ENCODE assay signal across 9 cellular contexts in the genomic region with DNA sequence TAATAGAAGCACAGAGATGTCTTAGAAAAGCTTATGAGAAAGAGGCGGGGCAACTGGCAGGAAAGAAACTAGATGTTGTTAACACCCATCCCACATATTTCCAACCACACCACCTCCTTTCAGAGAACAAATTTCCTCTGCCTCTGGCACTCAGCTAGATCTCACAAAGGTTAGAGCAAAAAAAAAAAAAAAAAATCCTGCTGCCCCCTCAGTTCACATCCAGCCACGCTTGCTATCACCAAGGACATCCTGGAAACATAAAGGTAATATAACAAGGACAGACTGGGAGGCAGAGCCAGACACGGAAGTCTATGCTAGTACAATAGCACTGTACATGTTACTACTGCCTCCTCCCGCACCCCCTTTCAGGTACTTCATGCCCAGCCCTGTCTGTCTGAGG.
A peak's percentile ranks its signal among the peaks of the same experiment; 100 is the strongest.
DNase-seq lines count a peak whose midpoint lies in the region; ATAC-seq and FAIRE-seq lines count a peak whose summit lies in the region.
"Had no signal": no experiment of that assay in that cellular context is flagged by ENCODE, and none has a peak within 500 bp of the region (broad histone marks: within the 10 kb centered on the region; RNA-seq: fewer than 3 reads in every experiment).

No MANE protein-coding gene starts in this region.

- peaks cover 45% of the 10 kb centered on the region for H3K4me1 Mint-ChIP-seq in activated CD4-positive, alpha-beta T cell treated with anti-CD3 and anti-CD28 coated beads, Interleukin-2, amount 10 ng/mL, durations not matched to agents 24 days and 14 days
- peaks cover 29% of the 10 kb centered on the region for H3K4me1 Mint-ChIP-seq in stimulated activated memory B cell treated with anti-CD40 and anti-IgM and Interleukin-4, amounts not matched to agents 10 μg/mL and 1 μg/mL and 100 μg/mL, for 72 hours

- H3K27me3 Mint-ChIP-seq in activated CD4-positive, alpha-beta T cell treated with anti-CD3 and anti-CD28 coated beads, Interleukin-2, amount 10 ng/mL, durations not matched to agents 24 days and 14 days: no peaks in the 10 kb centered on the region
- no peaks in the 10 kb centered on the region for H3K27me3 Mint-ChIP-seq in stimulated activated memory B cell treated with anti-CD40 and anti-IgM and Interleukin-4, amounts not matched to agents 10 μg/mL and 1 μg/mL and 100 μg/mL, for 72 hours

- H3K9me3 Mint-ChIP-seq in activated CD4-positive, alpha-beta T cell treated with anti-CD3 and anti-CD28 coated beads, Interleukin-2, amount 10 ng/mL, durations not matched to agents 24 days and 14 days: peaks cover 10% of the 10 kb centered on the region
- peaks cover 9% of the 10 kb centered on the region for H3K9me3 Mint-ChIP-seq in stimulated activated memory B cell treated with anti-CD40 and anti-IgM and Interleukin-4, amounts not matched to agents 10 μg/mL and 1 μg/mL and 100 μg/mL, for 72 hours

- peaks cover 13% of the 10 kb centered on the region for H3K36me3 Mint-ChIP-seq in activated CD4-positive, alpha-beta T cell treated with anti-CD3 and anti-CD28 coated beads, Interleukin-2, amount 10 ng/mL, durations not matched to agents 24 days and 14 days (ENCODE audit: low read depth)
- peaks cover 4% of the 10 kb centered on the region for H3K36me3 Mint-ChIP-seq in stimulated activated memory B cell treated with anti-CD40 and anti-IgM and Interleukin-4, amounts not matched to agents 10 μg/mL and 1 μg/mL and 100 μg/mL, for 72 hours

- FAIRE-seq in colon (lab: Jason Lieb, UNC): peak; percentile 94
- FAIRE-seq: TTC549 had no signal

- intact Hi-C loops in activated CD4-positive, alpha-beta T cell treated with anti-CD3 and anti-CD28 coated beads, Interleukin-2, amount 10 ng/mL, durations not matched to agents 24 days and 14 days (cut with micrococcal nuclease): loop anchor here (1.0 to 5.0 kb wide), 7 partner anchors 31 to 238 kb away; a partner anchor contains a TSS

- H3K4me3 Mint-ChIP-seq in activated CD4-positive, alpha-beta T cell treated with anti-CD3 and anti-CD28 coated beads, Interleukin-2, amount 10 ng/mL, durations not matched to agents 24 days and 14 days: peak overlapping the region; percentile 50
- H3K4me3 Mint-ChIP-seq in stimulated activated memory B cell treated with anti-CD40 and anti-IgM and Interleukin-4, amounts not matched to agents 10 μg/mL and 1 μg/mL and 100 μg/mL, for 72 hours: no peak overlapping the region

- DNase-seq in activated CD4-positive, alpha-beta T cell treated with anti-CD3 and anti-CD28 coated beads, Interleukin-2, amount 10 ng/mL, durations not matched to agents 24 days and 14 days: peak; percentile 78
- no peak for DNase-seq in cerebellar nuclear complex (lab: John Stamatoyannopoulos, UW)
- DNase-seq in cortex of kidney (lab: John Stamatoyannopoulos, UW): no peak
- no peak for DNase-seq in NAMALWA (ENCODE audit: low spot score)
- DNase-seq: NCI-H774 had no signal

- peak overlapping the region; percentile 91 for H3K27ac Mint-ChIP-seq in activated CD4-positive, alpha-beta T cell treated with anti-CD3 and anti-CD28 coated beads, Interleukin-2, amount 10 ng/mL, durations not matched to agents 24 days and 14 days
- H3K27ac Mint-ChIP-seq in stimulated activated memory B cell treated with anti-CD40 and anti-IgM and Interleukin-4, amounts not matched to agents 10 μg/mL and 1 μg/mL and 100 μg/mL, for 72 hours: peak overlapping the region; percentile 29

- ATAC-seq in HG02759 (IDR thresholded peaks at IDR 0.05; ENCODE audit: unreplicated experiment): peak; percentile 37
- ATAC-seq in stimulated activated memory B cell treated with anti-CD40 and anti-IgM and Interleukin-4, amounts not matched to agents 10 μg/mL and 1 μg/mL and 100 μg/mL, for 72 hours: no peak
